ENCODE assay signal across 8 cellular contexts in the genomic region with DNA sequence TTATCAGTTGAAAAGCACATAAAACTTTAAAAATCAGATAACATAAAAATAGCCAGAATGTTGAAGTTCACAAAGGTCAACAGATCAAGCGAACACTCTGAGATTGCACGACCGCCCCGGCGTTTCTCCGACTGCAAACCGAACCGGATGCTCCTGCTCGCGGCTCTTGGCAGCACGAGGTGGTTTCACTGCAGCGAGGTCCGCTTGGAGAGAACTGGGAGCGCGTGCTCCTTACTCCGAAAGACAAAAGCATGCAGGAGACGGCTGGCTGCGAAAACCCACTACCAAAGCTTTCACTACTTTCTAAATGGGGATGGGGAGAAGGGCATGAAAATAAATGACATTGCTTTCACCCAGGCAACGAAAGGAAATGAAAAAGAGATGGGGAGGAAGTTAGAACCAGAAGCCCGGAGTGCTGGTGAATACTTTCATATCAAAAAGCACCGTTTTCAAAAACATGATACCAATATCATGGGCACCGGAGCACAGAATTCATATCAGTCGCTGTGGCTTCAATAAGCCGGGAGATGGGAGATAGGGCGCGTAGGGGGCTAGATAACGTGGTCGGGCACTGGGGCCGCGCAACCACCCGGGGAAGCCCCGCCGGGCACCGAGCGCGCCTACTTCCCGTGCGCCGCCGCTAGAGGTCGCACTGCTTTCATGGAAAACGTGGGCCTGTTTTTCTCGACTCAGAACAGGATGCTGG.
DNase-seq lines count a peak whose midpoint lies in the region; ATAC-seq lines count a peak whose summit lies in the region.

No MANE protein-coding gene starts in this region.

- no peaks in the 10 kb centered on the region; the same call in 1 of the 2 replicates for H3K27me3 ChIP-seq in BLaER1

- peak; percentile 76 for DNase-seq in GM19238 (ENCODE audit: insufficient read length, low spot score)
- peak; percentile 55 to 66 for DNase-seq in NOMO-1 (lab: John Stamatoyannopoulos, UW; ENCODE audit: unreplicated experiment in 2 of 2)
- DNase-seq in activated CD8-positive, alpha-beta memory T cell treated with anti-CD3 and anti-CD28 coated beads, Interleukin-2, amount 50 U/mL, for 24 hours (ENCODE audit: extremely low read depth), result peak; percentile 69
- DNase-seq in epidermal melanocyte (ENCODE audit: insufficient read length, low spot score), result peak; percentile 65
- peak; percentile 42 for DNase-seq in middle frontal gyrus (ENCODE audit: extremely low spot score, low spot score)
- DNase-seq in stimulated activated CD8-positive, alpha-beta memory T cell treated with anti-CD3 and anti-CD28 coated beads, Interleukin-15, amount 100 ng/mL, for 48 hours (ENCODE audit: low read depth in 2 of 2), result peak; percentile 79 to 84

- peak overlapping the region; percentile 92 for H3K4me2 ChIP-seq in BLaER1

- 0 out of 2 replicates have a peak, but pooled peaks cover 2% of the 10 kb centered on the region for H3K36me3 ChIP-seq in BLaER1

- peak overlapping the region; percentile 66 for H3K4me3 ChIP-seq in BLaER1

- no peaks in the 10 kb centered on the region for H3K9me3 ChIP-seq in BLaER1

- H3K4me1 ChIP-seq in BLaER1, result peaks cover 15% of the 10 kb centered on the region

- no peaks in the 10 kb centered on the region for H4K20me1 ChIP-seq in BLaER1

- peak overlapping the region; percentile 64 for H3K9ac ChIP-seq in BLaER1

- H3K27ac ChIP-seq in BLaER1, result 0 out of 2 replicates have a peak overlapping the region, but pooled peaks have one; percentile 10

- peak; percentile 70 for ATAC-seq in HG03521 (IDR thresholded peaks at IDR 0.05; ENCODE audit: unreplicated experiment)

Comparison
In these comparisons a context has a peak if more than half of its experiments do, and no peak if none do; other contexts are left out.
1. Peak in every context shown above with its lines: DNase-seq, ATAC-seq, H3K4me3 ChIP-seq and H3K27ac ChIP-seq.